Comparison of ENCODE assay signal across 9 cellular contexts in genomic region chr6:70414813-70415212, GRCh38. TPM values are rescaled to one million over a fixed set of nuclear protein-coding genes. Genes with fewer than 3 reads are reported as not detected.
A peak's percentile ranks its signal among the peaks of the same experiment; 100 is the strongest.
DNase-seq lines count a peak whose midpoint lies in the region; ATAC-seq, FAIRE-seq and TF ChIP-seq lines count a peak whose summit lies in the region.
"Had no signal": no experiment of that assay in that cellular context is flagged by ENCODE, and none has a peak within 500 bp of the region (broad histone marks: within the 10 kb centered on the region; RNA-seq: fewer than 3 reads in every experiment).

No MANE protein-coding gene starts in this region.

- peaks cover 28% of the 10 kb centered on the region for H3K4me1 Mint-ChIP-seq in activated T-cell treated with anti-CD3 and anti-CD28 coated beads, Interleukin-2, amount 50 U/mL, for 72 hours (ENCODE audit: low read depth)
- peaks cover 25% of the 10 kb centered on the region for H3K4me1 Mint-ChIP-seq in activated CD4-positive, alpha-beta memory T cell treated with anti-CD3 and anti-CD28 coated beads, Interleukin-2, amount 10 ng/mL, durations not matched to agents 7 days and 5 days

- peaks cover 7% of the 10 kb centered on the region for H3K36me3 ChIP-seq in iPS-18a (ENCODE audit: control insufficient read depth, low read depth, low read length)
- peaks cover 7 to 22% (median 18%) of the 10 kb centered on the region in 4 donors for H3K36me3 ChIP-seq in stomach

- 27 to 39% (median 29%) methylated on average over 2 of the region's 2 CpGs for WGBS in stomach, 5 donors

- H3K4me3 ChIP-seq in iPS-18a (ENCODE audit: low read length) (peak overlapping the region; percentile 100), stomach (peak overlapping the region; percentile 93 to 97 (median 95))

- TF ChIP-seq CTCF in stomach (IDR thresholded peaks at IDR 0.05) = no peak

- H3K9me3 Mint-ChIP-seq in activated T-cell treated with anti-CD3 and anti-CD28 coated beads, Interleukin-2, amount 50 U/mL, for 72 hours = no peaks in the 10 kb centered on the region
- H3K9me3 Mint-ChIP-seq in activated CD4-positive, alpha-beta memory T cell treated with anti-CD3 and anti-CD28 coated beads, Interleukin-2, amount 10 ng/mL, durations not matched to agents 7 days and 5 days = no peaks in the 10 kb centered on the region

- ATAC-seq in activated T-cell treated with anti-CD3 and anti-CD28 coated beads, Interleukin-2, amount 50 U/mL, for 72 hours (replicated peaks in 1 of 2) = no peak
- ATAC-seq in sciatic nerve (no peak), GM19035 (IDR thresholded peaks at IDR 0.05; ENCODE audit: unreplicated experiment) (no peak)

- POLR2A ChIA-PET in activated CD4-positive, alpha-beta memory T cell treated with anti-CD3 and anti-CD28 coated beads, Interleukin-2, amount 10 ng/mL, durations not matched to agents 7 days and 5 days (lab: Charles Lee) = interaction anchor here (1.8 to 1.9 kb wide), 2 partner anchors 152 to 874 kb away, joined by 6 to 11 read pairs; partner anchors contain the start of genes OGFRL1 and SDHAF4

- H3K27me3 Mint-ChIP-seq in activated T-cell treated with anti-CD3 and anti-CD28 coated beads, Interleukin-2, amount 50 U/mL, for 72 hours (ENCODE audit: low read depth) = no peaks in the 10 kb centered on the region
- peaks cover 2% of the 10 kb centered on the region for H3K27me3 Mint-ChIP-seq in activated CD4-positive, alpha-beta memory T cell treated with anti-CD3 and anti-CD28 coated beads, Interleukin-2, amount 10 ng/mL, durations not matched to agents 7 days and 5 days

- CTCF ChIA-PET in activated CD4-positive, alpha-beta memory T cell treated with anti-CD3 and anti-CD28 coated beads, Interleukin-2, amount 10 ng/mL, durations not matched to agents 7 days and 5 days (lab: Charles Lee) = interaction anchor here (1.1 to 3.7 kb wide), 4 partner anchors 10 to 541 kb away, joined by 3 to 25 read pairs (median 6); no protein-coding TSS in a partner anchor

- intact Hi-C loops in stomach (cut with DNase I; ENCODE audit: low total_unique reads) = no loop called here
- intact Hi-C loops in sciatic nerve (cut with DNase I) = no loop called here

- H3K9ac ChIP-seq in iPS-18a (ENCODE audit: low read length) = peak overlapping the region; percentile 70

- H3K9me3 ChIP-seq in iPS-18a (ENCODE audit: control insufficient read depth, low read depth, low read length) = no peaks in the 10 kb centered on the region
- no peaks in the 10 kb centered on the region for H3K9me3 ChIP-seq in stomach
- H3K9me3 ChIP-seq: SJSA1 had no signal

- peaks cover 7 to 13% of the 10 kb centered on the region in 2 donors for H3K36me3 Mint-ChIP-seq in activated T-cell treated with anti-CD3 and anti-CD28 coated beads, Interleukin-2, amount 50 U/mL, for 72 hours (ENCODE audit: insufficient read depth in 2 of 2)
- peaks cover 15% of the 10 kb centered on the region for H3K36me3 Mint-ChIP-seq in activated CD4-positive, alpha-beta memory T cell treated with anti-CD3 and anti-CD28 coated beads, Interleukin-2, amount 10 ng/mL, durations not matched to agents 7 days and 5 days (ENCODE audit: low read depth)

- TF ChIP-seq POLR2A in stomach (IDR thresholded peaks at IDR 0.05) (no peak), GM12892 (IDR thresholded peaks at IDR 0.05; ENCODE audit: low read depth, low read length) (no peak)

- H3K4me1 ChIP-seq in iPS-18a (ENCODE audit: control insufficient read depth, low read depth, low read length) (peaks cover 10% of the 10 kb centered on the region), stomach (peaks cover 6 to 58% (median 27%) of the 10 kb centered on the region in 4 donors)

- no peak for DNase-seq in activated T-cell treated with anti-CD3 and anti-CD28 coated beads, Interleukin-2, amount 50 U/mL, for 72 hours
- DNase-seq in activated T-cell treated with anti-CD3 and anti-CD28 coated beads for 4 hours (no peak), stomach (no peak), GM12892 (ENCODE audit: insufficient read length) (no peak), sciatic nerve (ENCODE audit: low spot score) (no peak)
- no peak for DNase-seq in activated CD4-positive, alpha-beta memory T cell treated with anti-CD3 and anti-CD28 coated beads, Interleukin-2, amount 10 ng/mL, durations not matched to agents 7 days and 5 days

- FAIRE-seq in GM12892 (lab: Jason Lieb, UNC) = no peak

- H3K27me3 ChIP-seq in iPS-18a (ENCODE audit: control insufficient read depth, insufficient read depth, low read length) = no peaks in the 10 kb centered on the region
- no peaks in the 10 kb centered on the region for H3K27me3 ChIP-seq in stomach
- H3K27me3 ChIP-seq: SJSA1 had no signal

- no peak for TF ChIP-seq EP300 in stomach (IDR thresholded peaks at IDR 0.05)

- H3K27ac ChIP-seq in iPS-18a (ENCODE audit: low read length) (no peak overlapping the region), stomach (peak overlapping the region in 3 of 5 donors; percentile 15 to 90 (median 89))
- H3K27ac ChIP-seq: SJSA1 had no signal

- H3K27ac Mint-ChIP-seq in activated T-cell treated with anti-CD3 and anti-CD28 coated beads, Interleukin-2, amount 50 U/mL, for 72 hours = peak overlapping the region; percentile 92
- H3K27ac Mint-ChIP-seq in activated CD4-positive, alpha-beta memory T cell treated with anti-CD3 and anti-CD28 coated beads, Interleukin-2, amount 10 ng/mL, durations not matched to agents 7 days and 5 days = peak overlapping the region; percentile 77

- H3K4me3 Mint-ChIP-seq in activated T-cell treated with anti-CD3 and anti-CD28 coated beads, Interleukin-2, amount 50 U/mL, for 72 hours = peak overlapping the region; percentile 93 to 98
- H3K4me3 Mint-ChIP-seq in activated CD4-positive, alpha-beta memory T cell treated with anti-CD3 and anti-CD28 coated beads, Interleukin-2, amount 10 ng/mL, durations not matched to agents 7 days and 5 days = peak overlapping the region; percentile 87

RNA-seq across cellular contexts. Expression of gene FAM135A, which starts 1.5 kb away (rescaled TPM):
- total RNA-seq in activated T-cell treated with anti-CD3 and anti-CD28 coated beads, Interleukin-2, amount 50 U/mL, for 72 hours = 10 to 100 TPM; 11.4 to 12.6 TPM
- 1 to 10 TPM; 9.2 to 10.0 TPM for total RNA-seq in activated CD4-positive, alpha-beta memory T cell treated with anti-CD3 and anti-CD28 coated beads, Interleukin-2, amount 10 ng/mL, durations not matched to agents 7 days and 5 days
- total RNA-seq in stomach (100 to 1,000 TPM in 1 of 5 donors, 10 to 100 TPM in 4; 25.9 to 121 (median 58.8) TPM), sciatic nerve (27.9 TPM)
- 10 to 100 TPM in 1 of 3 donors, 1 to 10 TPM in 2; 7.2 to 30.3 (median 8.9) TPM for polyA plus RNA-seq in stomach
- 11.6 TPM for polyA plus RNA-seq in GM12892 (2012; ENCODE audit: missing spikeins)
